41 cellular contexts compared by ENCODE assay signal in genomic region chr17:33239702-33240101, GRCh38. TPM values are rescaled to one million over a fixed set of nuclear protein-coding genes. Genes with fewer than 3 reads are reported as not detected.
"Had no signal": no experiment of that assay in that cellular context is flagged by ENCODE, and none has a peak within 500 bp of the region (broad histone marks: within the 10 kb centered on the region; RNA-seq: fewer than 3 reads in every experiment).

No MANE protein-coding gene starts in this region.

- H3K27ac Mint-ChIP-seq: activated CD4-positive, alpha-beta memory T cell treated with anti-CD3 and anti-CD28 coated beads, Interleukin-2, amount 10 ng/mL, durations not matched to agents 7 days and 5 days; activated CD4-positive, alpha-beta T cell treated with anti-CD3 and anti-CD28 coated beads for 36 hours; activated CD4-positive, alpha-beta T cell treated with anti-CD3 and anti-CD28 coated beads, Interleukin-2, amount 10 ng/mL, durations not matched to agents 7 days and 5 days; activated CD8-positive, alpha-beta memory T cell treated with anti-CD3 and anti-CD28 coated beads, Interleukin-2, amount 10 ng/mL, durations not matched to agents 7 days and 5 days; activated CD8-positive, alpha-beta T cell treated with anti-CD3 and anti-CD28 coated beads, Interleukin-2, amount 10 ng/mL, durations not matched to agents 7 days and 5 days; activated naive CD4-positive, alpha-beta T cell treated with anti-CD3 and anti-CD28 coated beads, Interleukin-2, amount 10 ng/mL, durations not matched to agents 7 days and 5 days; activated naive CD4-positive, alpha-beta T cell treated with anti-CD3 and anti-CD28 coated beads, Interleukin-2, amount 50 U/mL, for 24 hours; activated naive CD8-positive, alpha-beta T cell; activated naive CD8-positive, alpha-beta T cell treated with anti-CD3 and anti-CD28 coated beads, Interleukin-2, amount 10 ng/mL, durations not matched to agents 7 days and 5 days; activated naive CD8-positive, alpha-beta T cell treated with anti-CD3 and anti-CD28 coated beads, Interleukin-2, amount 50 U/mL, for 24 hours; activated T-cell treated with anti-CD3 and anti-CD28 coated beads, Interleukin-2, amount 50 U/mL, for 24 hours; activated T-helper 2 cell treated with anti-CD3 and anti-CD28 coated beads, Interferon-gamma antibody, Interleukin-2, Interleukin-4, amounts not matched to agents 10 μg/mL and 5 μg/mL and 100 μg/mL, durations not matched to agents 14 hours and 24 hours and 36 hours; T-helper 1 cell treated with Interleukin-12 subunit alpha and Interleukin-12 subunit beta and Interleukin-4 antibody, amounts not matched to agents 30 μg/mL and 1 μg/mL, for 36 hours; T-helper 2 cell treated with Interferon-gamma antibody and Interleukin-4, amounts not matched to agents 5 μg/mL and 100 μg/mL, for 36 hours; WTC11 had no signal

- H3K4me3 ChIP-seq: ascending aorta, cardiac muscle cell had no signal

- H3K27ac ChIP-seq: ascending aorta, cardiac muscle cell, WERI-Rb-1 had no signal

- H3K36me3 ChIP-seq: ascending aorta, cardiac muscle cell, WERI-Rb-1 had no signal

- FAIRE-seq: bronchial epithelial cell, TTC549 had no signal

- H3K27me3 ChIP-seq: ascending aorta, cardiac muscle cell had no signal

- H3K36me3 Mint-ChIP-seq: activated CD8-positive, alpha-beta memory T cell treated with anti-CD3 and anti-CD28 coated beads, Interleukin-2, amount 10 ng/mL, durations not matched to agents 7 days and 5 days; activated naive CD4-positive, alpha-beta T cell treated with anti-CD3 and anti-CD28 coated beads, Interleukin-2, amount 10 ng/mL, durations not matched to agents 7 days and 5 days; activated naive CD4-positive, alpha-beta T cell treated with anti-CD3 and anti-CD28 coated beads, Interleukin-2, amount 50 U/mL, for 24 hours; activated naive CD8-positive, alpha-beta T cell; activated naive CD8-positive, alpha-beta T cell treated with anti-CD3 and anti-CD28 coated beads, Interleukin-2, amount 10 ng/mL, durations not matched to agents 7 days and 5 days; brain; WTC11 had no signal

- H3K27me3 Mint-ChIP-seq: activated CD4-positive, alpha-beta memory T cell treated with anti-CD3 and anti-CD28 coated beads, Interleukin-2, amount 10 ng/mL, durations not matched to agents 7 days and 5 days; activated CD4-positive, alpha-beta T cell treated with anti-CD3 and anti-CD28 coated beads, Interleukin-2, amount 10 ng/mL, durations not matched to agents 7 days and 5 days had no signal

- H3K9me3 Mint-ChIP-seq: activated CD4-positive, alpha-beta memory T cell treated with anti-CD3 and anti-CD28 coated beads, Interleukin-2, amount 10 ng/mL, durations not matched to agents 7 days and 5 days; activated CD4-positive, alpha-beta T cell treated with anti-CD3 and anti-CD28 coated beads, Interleukin-2, amount 10 ng/mL, durations not matched to agents 7 days and 5 days; activated naive CD4-positive, alpha-beta T cell treated with anti-CD3 and anti-CD28 coated beads, Interleukin-2, amount 10 ng/mL, durations not matched to agents 7 days and 5 days; activated naive CD4-positive, alpha-beta T cell treated with anti-CD3 and anti-CD28 coated beads, Interleukin-2, amount 50 U/mL, for 24 hours; activated naive CD8-positive, alpha-beta T cell treated with anti-CD3 and anti-CD28 coated beads, Interleukin-2, amount 10 ng/mL, durations not matched to agents 7 days and 5 days; activated naive CD8-positive, alpha-beta T cell treated with anti-CD3 and anti-CD28 coated beads, Interleukin-2, amount 50 U/mL, for 24 hours; activated T-cell treated with anti-CD3 and anti-CD28 coated beads, Interleukin-2, amount 50 U/mL, for 24 hours; activated T-helper 2 cell treated with anti-CD3 and anti-CD28 coated beads, Interferon-gamma antibody, Interleukin-2, Interleukin-4, amounts not matched to agents 10 μg/mL and 5 μg/mL and 100 μg/mL, durations not matched to agents 14 hours and 24 hours and 36 hours; central memory CD8-positive, alpha-beta T cell; T-helper 1 cell treated with Interleukin-12 subunit alpha and Interleukin-12 subunit beta and Interleukin-4 antibody, amounts not matched to agents 30 μg/mL and 1 μg/mL, for 36 hours; T-helper 2 cell treated with Interferon-gamma antibody and Interleukin-4, amounts not matched to agents 5 μg/mL and 100 μg/mL, for 36 hours; WTC11 had no signal

- DNase-seq: activated CD4-positive, alpha-beta memory T cell treated with anti-CD3 and anti-CD28 coated beads, Interleukin-2, amount 10 ng/mL, durations not matched to agents 7 days and 5 days; activated CD4-positive, alpha-beta T cell treated with anti-CD3 and anti-CD28 coated beads for 1 hour; activated CD4-positive, alpha-beta T cell treated with anti-CD3 and anti-CD28 coated beads for 36 hours; activated CD4-positive, alpha-beta T cell treated with anti-CD3 and anti-CD28 coated beads for 48 hours; activated CD4-positive, alpha-beta T cell treated with anti-CD3 and anti-CD28 coated beads, Interleukin-2, amount 10 ng/mL, durations not matched to agents 7 days and 5 days; activated CD4-positive, alpha-beta T cell treated with anti-CD3 and anti-CD28 coated beads, Interleukin-2, amount 50 U/mL, for 48 hours; activated CD4-positive, CD25-positive, alpha-beta regulatory T cell; activated CD8-positive, alpha-beta memory T cell treated with anti-CD3 and anti-CD28 coated beads for 24 hours; activated CD8-positive, alpha-beta memory T cell treated with anti-CD3 and anti-CD28 coated beads, Interleukin-2, amount 10 ng/mL, durations not matched to agents 7 days and 5 days; activated CD8-positive, alpha-beta memory T cell treated with anti-CD3 and anti-CD28 coated beads, Interleukin-2, amount 50 U/mL, for 48 hours; activated CD8-positive, alpha-beta T cell treated with anti-CD3 and anti-CD28 coated beads, Interleukin-2, amount 10 ng/mL, durations not matched to agents 7 days and 5 days; activated effector memory CD4-positive, alpha-beta T cell treated with Interleukin-2 at 50 U/mL for 16 hours; activated gamma-delta T cell; activated naive CD4-positive, alpha-beta T cell treated with anti-CD3 and anti-CD28 coated beads, Interleukin-2, amount 10 ng/mL, durations not matched to agents 7 days and 5 days; activated naive CD4-positive, alpha-beta T cell treated with Interleukin-2 at 50 U/mL for 16 hours; activated naive CD8-positive, alpha-beta T cell treated with anti-CD3 and anti-CD28 coated beads, Interleukin-2, amount 10 ng/mL, durations not matched to agents 7 days and 5 days; activated naive CD8-positive, alpha-beta T cell treated with anti-CD3 and anti-CD28 coated beads, Interleukin-2, amount 50 U/mL, for 24 hours; activated T-cell treated with anti-CD3 and anti-CD28 coated beads, Interleukin-2, amount 50 U/mL, for 24 hours; activated T-cell treated with anti-CD3 and anti-CD28 coated beads, Interleukin-2, amount 50 U/mL, for 48 hours; amygdala; anterior cingulate cortex; caudate nucleus; cerebellar nuclear complex; T-helper 1 cell; T-helper 2 cell; T-helper 9 cell; WERI-Rb-1 had no signal

- ATAC-seq: activated CD4-positive, alpha-beta T cell treated with anti-CD3 and anti-CD28 coated beads for 36 hours; activated CD4-positive, CD25-positive, alpha-beta regulatory T cell treated with anti-CD3 and anti-CD28 coated beads, Interleukin-2, amount 50 U/mL, for 24 hours; activated CD8-positive, alpha-beta memory T cell treated with anti-CD3 and anti-CD28 coated beads, Interleukin-2, amount 10 ng/mL, durations not matched to agents 7 days and 5 days; activated CD8-positive, alpha-beta T cell treated with anti-CD3 and anti-CD28 coated beads, Interleukin-2, amount 10 ng/mL, durations not matched to agents 7 days and 5 days; activated naive CD8-positive, alpha-beta T cell treated with anti-CD3 and anti-CD28 coated beads, Interleukin-2, amount 50 U/mL, for 24 hours; WTC11 had no signal

- H3K4me3 Mint-ChIP-seq: activated CD4-positive, alpha-beta memory T cell treated with anti-CD3 and anti-CD28 coated beads, Interleukin-2, amount 10 ng/mL, durations not matched to agents 7 days and 5 days; activated CD4-positive, alpha-beta T cell treated with anti-CD3 and anti-CD28 coated beads for 36 hours; activated CD4-positive, alpha-beta T cell treated with anti-CD3 and anti-CD28 coated beads, Interleukin-2, amount 10 ng/mL, durations not matched to agents 7 days and 5 days; activated CD8-positive, alpha-beta memory T cell treated with anti-CD3 and anti-CD28 coated beads, Interleukin-2, amount 10 ng/mL, durations not matched to agents 7 days and 5 days; activated CD8-positive, alpha-beta T cell treated with anti-CD3 and anti-CD28 coated beads, Interleukin-2, amount 10 ng/mL, durations not matched to agents 7 days and 5 days; activated naive CD4-positive, alpha-beta T cell treated with anti-CD3 and anti-CD28 coated beads, Interleukin-2, amount 10 ng/mL, durations not matched to agents 7 days and 5 days; activated naive CD4-positive, alpha-beta T cell treated with anti-CD3 and anti-CD28 coated beads, Interleukin-2, amount 50 U/mL, for 24 hours; activated naive CD8-positive, alpha-beta T cell; activated naive CD8-positive, alpha-beta T cell treated with anti-CD3 and anti-CD28 coated beads, Interleukin-2, amount 10 ng/mL, durations not matched to agents 7 days and 5 days; activated naive CD8-positive, alpha-beta T cell treated with anti-CD3 and anti-CD28 coated beads, Interleukin-2, amount 50 U/mL, for 24 hours; activated T-cell treated with anti-CD3 and anti-CD28 coated beads, Interleukin-2, amount 50 U/mL, for 24 hours; brain; central memory CD8-positive, alpha-beta T cell; T-helper 1 cell treated with Interleukin-12 subunit alpha and Interleukin-12 subunit beta and Interleukin-4 antibody, amounts not matched to agents 30 μg/mL and 1 μg/mL, for 36 hours; T-helper 2 cell treated with Interferon-gamma antibody and Interleukin-4, amounts not matched to agents 5 μg/mL and 100 μg/mL, for 36 hours; WTC11 had no signal

- H3K4me1 Mint-ChIP-seq: activated CD4-positive, alpha-beta memory T cell treated with anti-CD3 and anti-CD28 coated beads, Interleukin-2, amount 10 ng/mL, durations not matched to agents 7 days and 5 days; activated CD4-positive, alpha-beta T cell treated with anti-CD3 and anti-CD28 coated beads for 36 hours; activated CD4-positive, alpha-beta T cell treated with anti-CD3 and anti-CD28 coated beads, Interleukin-2, amount 10 ng/mL, durations not matched to agents 7 days and 5 days; activated CD8-positive, alpha-beta memory T cell treated with anti-CD3 and anti-CD28 coated beads, Interleukin-2, amount 10 ng/mL, durations not matched to agents 7 days and 5 days; activated naive CD4-positive, alpha-beta T cell treated with anti-CD3 and anti-CD28 coated beads, Interleukin-2, amount 10 ng/mL, durations not matched to agents 7 days and 5 days; activated naive CD4-positive, alpha-beta T cell treated with anti-CD3 and anti-CD28 coated beads, Interleukin-2, amount 50 U/mL, for 24 hours; activated naive CD8-positive, alpha-beta T cell treated with anti-CD3 and anti-CD28 coated beads, Interleukin-2, amount 10 ng/mL, durations not matched to agents 7 days and 5 days; activated naive CD8-positive, alpha-beta T cell treated with anti-CD3 and anti-CD28 coated beads, Interleukin-2, amount 50 U/mL, for 24 hours; central memory CD8-positive, alpha-beta T cell; WTC11 had no signal

- H3K9me3 ChIP-seq: ascending aorta had no signal

RNA-seq across cellular contexts. Expression of gene ASIC2, which starts 53.4 kb away (rescaled TPM):
- total RNA-seq: activated CD4-positive, alpha-beta memory T cell treated with anti-CD3 and anti-CD28 coated beads, Interleukin-2, amount 10 ng/mL, durations not matched to agents 7 days and 5 days; activated CD4-positive, alpha-beta T cell treated with anti-CD3 and anti-CD28 coated beads for 36 hours; activated CD4-positive, alpha-beta T cell treated with anti-CD3 and anti-CD28 coated beads, Interleukin-2, amount 10 ng/mL, durations not matched to agents 7 days and 5 days; activated CD8-positive, alpha-beta memory T cell treated with anti-CD3 and anti-CD28 coated beads, Interleukin-2, amount 10 ng/mL, durations not matched to agents 7 days and 5 days; activated CD8-positive, alpha-beta T cell treated with anti-CD3 and anti-CD28 coated beads, Interleukin-2, amount 10 ng/mL, durations not matched to agents 7 days and 5 days; activated naive CD8-positive, alpha-beta T cell treated with anti-CD3 and anti-CD28 coated beads, Interleukin-2, amount 10 ng/mL, durations not matched to agents 7 days and 5 days; activated T-helper 2 cell treated with anti-CD3 and anti-CD28 coated beads, Interferon-gamma antibody, Interleukin-2, Interleukin-4, amounts not matched to agents 10 μg/mL and 5 μg/mL and 100 μg/mL, durations not matched to agents 14 hours and 24 hours and 36 hours; ascending aorta; bronchial epithelial cell; cardiac muscle cell; chondrocyte had no signal
- polyA plus RNA-seq: cardiac muscle cell had no signal
